Comparison of ENCODE assay signal across 17 cellular contexts in genomic region chr10:21975378-21975990, GRCh38. TPM values are rescaled to one million over a fixed set of nuclear protein-coding genes. Genes with fewer than 3 reads are reported as not detected.
DNase-seq lines count a peak whose midpoint lies in the region; ATAC-seq and TF ChIP-seq lines count a peak whose summit lies in the region.
"Had no signal": no experiment of that assay in that cellular context is flagged by ENCODE, and none has a peak within 500 bp of the region (broad histone marks: within the 10 kb centered on the region; RNA-seq: fewer than 3 reads in every experiment).

No MANE protein-coding gene starts in this region.

- no peaks in the 10 kb centered on the region for H3K27me3 Mint-ChIP-seq in CD8-positive, alpha-beta T cell (ENCODE audit: low read depth)

- no peaks in the 10 kb centered on the region for H3K36me3 ChIP-seq in CD8-positive, alpha-beta T cell (ENCODE audit: insufficient read depth, low read length)

- DNase-seq in AG10803 (ENCODE audit: low read depth) (peak; percentile 29), NCI-H1417 (lab: John Stamatoyannopoulos, UW) (peak; percentile 68 to 93 (median 85)), NCI-H748 treated with DMSO at 0.1 percent for 48 hours (lab: John Stamatoyannopoulos, UW) (peak; percentile 95), left kidney (ENCODE audit: low read depth, low spot score) (peak; percentile 64), activated T-cell treated with anti-CD3 and anti-CD28 coated beads for 4 hours (no peak), A172 (ENCODE audit: low spot score) (no peak)
- no peak for DNase-seq in stimulated activated naive CD4-positive, alpha-beta T cell (lab: John Stamatoyannopoulos, UW)
- DNase-seq in CD8-positive, alpha-beta T cell = no peak
- DNase-seq: activated CD8-positive, alpha-beta memory T cell treated with anti-CD3 and anti-CD28 coated beads, Interleukin-2, amount 50 U/mL, for 4 hours; amniotic stem cell; H7; natural killer cell; NCI-H446 treated with DMSO at 0.1 percent for 48 hours; SIG-M5; small intestine; trophoblast cell had no signal

- no peaks in the 10 kb centered on the region for H3K36me3 Mint-ChIP-seq in CD8-positive, alpha-beta T cell
- H3K36me3 Mint-ChIP-seq: natural killer cell had no signal

- no peaks in the 10 kb centered on the region for H3K4me1 ChIP-seq in CD8-positive, alpha-beta T cell (ENCODE audit: insufficient read depth, low read length)

- H3K4me1 Mint-ChIP-seq in CD8-positive, alpha-beta T cell (ENCODE audit: low read depth) = peaks cover 15% of the 10 kb centered on the region

- no peaks in the 10 kb centered on the region for H3K9me3 ChIP-seq in CD8-positive, alpha-beta T cell (ENCODE audit: low read length)

- no peaks in the 10 kb centered on the region for H3K27me3 ChIP-seq in CD8-positive, alpha-beta T cell (ENCODE audit: insufficient read depth, low read length)

- CTCF ChIA-PET in CD8-positive, alpha-beta T cell (lab: Charles Lee) = interaction anchor here (0.6 to 0.9 kb wide), 2 partner anchors 16 to 435 kb away, joined by 3 read pairs; no protein-coding TSS in a partner anchor

- H3K9me3 Mint-ChIP-seq in CD8-positive, alpha-beta T cell = no peaks in the 10 kb centered on the region
- H3K9me3 Mint-ChIP-seq: natural killer cell had no signal

- no peak for ATAC-seq in CD8-positive, alpha-beta T cell
- ATAC-seq: natural killer cell had no signal

- no peak overlapping the region for H3K4me3 Mint-ChIP-seq in CD8-positive, alpha-beta T cell
- H3K4me3 Mint-ChIP-seq: natural killer cell had no signal

- POLR2A ChIA-PET in CD8-positive, alpha-beta T cell (lab: Charles Lee) = no interaction called here

- intact Hi-C loops in CD8-positive, alpha-beta T cell (cut with DNase I, micrococcal nuclease) = no loop called here

- H3K4me3 ChIP-seq in AG10803 (ENCODE audit: low read length) = no peak overlapping the region
- no peak overlapping the region for H3K4me3 ChIP-seq in CD8-positive, alpha-beta T cell (ENCODE audit: low read depth, low read length)

- no peak overlapping the region for H3K27ac Mint-ChIP-seq in CD8-positive, alpha-beta T cell
- H3K27ac Mint-ChIP-seq: natural killer cell had no signal

- H3K27ac ChIP-seq in CD8-positive, alpha-beta T cell (ENCODE audit: low read depth, low read length) = no peak overlapping the region
- H3K27ac ChIP-seq: VCaP had no signal

- TF ChIP-seq CTCF in AG10803 (conservative IDR thresholded peaks at IDR 0.05; ENCODE audit: low read length) = no peak
- no peak for TF ChIP-seq CTCF in CD8-positive, alpha-beta T cell (IDR thresholded peaks at IDR 0.05)

RNA-seq across cellular contexts. Expression of gene DNAJC1, which starts 28.0 kb away (rescaled TPM):
- total RNA-seq in CD8-positive, alpha-beta T cell = 10 to 100 TPM; 15.3 to 18.1 TPM
- total RNA-seq in A172 (2014; rRNA removed; shearing (Covaris generic)) = 28.5 and 49.6 TPM in 2 replicates

Comparison
In these comparisons a context has a peak if more than half of its experiments do, and no peak if none do; other contexts are left out.
1. DNase-seq: peak in AG10803 (single experiment), NCI-H1417 (3 of 3), NCI-H748 treated with DMSO at 0.1 percent for 48 hours (single experiment) and left kidney (single experiment); none in stimulated activated naive CD4-positive, alpha-beta T cell (0 of 6), activated T-cell treated with anti-CD3 and anti-CD28 coated beads for 4 hours (single experiment), CD8-positive, alpha-beta T cell (0 of 7) and A172 (single experiment).